Comparison of ENCODE assay signal across 21 cellular contexts in the genomic region with DNA sequence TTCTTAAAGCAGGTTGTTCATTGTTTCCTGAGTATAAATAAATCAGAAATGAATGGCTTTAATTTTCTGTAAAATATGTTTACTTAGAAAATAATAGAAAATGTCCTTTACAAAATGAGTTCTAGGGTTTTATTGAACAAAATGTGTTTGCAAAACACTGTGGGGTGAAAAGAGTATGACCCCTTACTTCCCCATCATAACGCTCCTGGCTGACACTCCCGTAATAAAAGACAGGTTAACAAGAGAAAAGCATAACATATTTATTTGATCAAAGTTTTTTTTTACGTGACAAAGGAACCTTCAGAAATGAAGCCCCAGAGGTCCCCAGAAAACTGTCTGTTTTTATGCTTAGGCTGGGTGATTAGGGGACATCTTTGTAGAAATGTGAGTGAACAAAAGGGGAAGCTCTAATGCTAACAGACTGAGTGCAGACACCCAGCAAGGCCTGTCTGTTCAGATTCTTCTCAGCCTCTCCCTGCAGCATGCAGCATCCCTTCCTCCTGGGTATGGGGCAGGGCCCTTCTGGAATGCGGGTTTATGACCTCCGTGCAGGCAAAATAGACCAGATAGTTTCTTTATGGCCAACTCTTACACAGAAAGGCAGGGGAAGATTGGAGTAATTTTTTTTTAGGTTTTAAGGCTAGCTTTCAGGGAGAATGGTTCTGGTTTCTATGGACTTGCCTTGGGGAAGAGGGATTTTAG. TPM values are rescaled to one million over a fixed set of nuclear protein-coding genes. Genes with fewer than 3 reads are reported as not detected.
DNase-seq lines count a peak whose midpoint lies in the region; ATAC-seq and TF ChIP-seq lines count a peak whose summit lies in the region.
"Had no signal": no experiment of that assay in that cellular context is flagged by ENCODE, and none has a peak within 500 bp of the region (broad histone marks: within the 10 kb centered on the region; RNA-seq: fewer than 3 reads in every experiment).

No MANE protein-coding gene starts in this region.

- H3K9me3 Mint-ChIP-seq in Caco-2 (ENCODE audit: unreplicated experiment) (no peaks in the 10 kb centered on the region), nephron (no peaks in the 10 kb centered on the region)
- H3K9me3 Mint-ChIP-seq: activated T-helper 1 cell treated with anti-CD3 and anti-CD28 coated beads, Interleukin-12 subunit alpha, Interleukin-12 subunit beta, Interleukin-2, Interleukin-4 antibody, amounts not matched to agents 30 ng/mL and 10 ng/mL and 1 ng/mL, durations not matched to agents 14 hours and 24 hours and 36 hours had no signal

- no peak overlapping the region for H3K4me3 ChIP-seq in Caco-2 (ENCODE audit: low read depth, low read length)
- H3K4me3 ChIP-seq: BLaER1 treated with 17β-estradiol and CSF1 and Interleukin-3, amounts not matched to agents 10 nM and 100 nM; esophagus muscularis mucosa; lung; spleen; testis had no signal

- no peak for TF ChIP-seq CTCF in Caco-2 (IDR thresholded peaks at IDR 0.05; ENCODE audit: insufficient read depth in 1 of 2, low read depth in 1 of 2, low read length in 1 of 2, severe bottlenecking in 1 of 2, unreplicated experiment in 1 of 2)
- no peak for TF ChIP-seq CTCF in nephron (IDR thresholded peaks at IDR 0.05; ENCODE audit: unreplicated experiment in 3 of 3)

- H3K36me3 Mint-ChIP-seq in Caco-2 (ENCODE audit: insufficient read depth, unreplicated experiment), result peaks cover 6% of the 10 kb centered on the region
- no peaks in the 10 kb centered on the region for H3K36me3 Mint-ChIP-seq in nephron (ENCODE audit: low read depth)
- H3K36me3 Mint-ChIP-seq: naive thymus-derived CD8-positive, alpha-beta T cell had no signal

- BruUV-seq in Caco-2 (replicated peaks; lab: Mats Ljungman, UMichigan), result TSS peak; percentile 96

- H3K27ac Mint-ChIP-seq in Caco-2 (ENCODE audit: unreplicated experiment), result peak overlapping the region; percentile 97
- peak overlapping the region in 2 of 3 experiments; percentile 47 to 74 for H3K27ac Mint-ChIP-seq in nephron
- H3K27ac Mint-ChIP-seq: activated T-helper 1 cell treated with anti-CD3 and anti-CD28 coated beads, Interleukin-12 subunit alpha, Interleukin-12 subunit beta, Interleukin-2, Interleukin-4 antibody, amounts not matched to agents 30 ng/mL and 10 ng/mL and 1 ng/mL, durations not matched to agents 14 hours and 24 hours and 36 hours; naive thymus-derived CD8-positive, alpha-beta T cell had no signal

- peak overlapping the region; percentile 40 for H3K27ac ChIP-seq in epithelial cell of prostate
- H3K27ac ChIP-seq: BLaER1 treated with 17β-estradiol and CSF1 and Interleukin-3, amounts not matched to agents 10 nM and 100 nM; esophagus muscularis mucosa; spleen; testis had no signal

- H3K4me1 ChIP-seq in Caco-2, result peaks cover 44% of the 10 kb centered on the region
- H3K4me1 ChIP-seq: esophagus muscularis mucosa, spleen, testis had no signal

- peak overlapping the region; percentile 41 for H3K4me3 Mint-ChIP-seq in Caco-2 (ENCODE audit: unreplicated experiment)
- H3K4me3 Mint-ChIP-seq in nephron, result no peak overlapping the region
- H3K4me3 Mint-ChIP-seq: activated T-helper 1 cell treated with anti-CD3 and anti-CD28 coated beads, Interleukin-12 subunit alpha, Interleukin-12 subunit beta, Interleukin-2, Interleukin-4 antibody, amounts not matched to agents 30 ng/mL and 10 ng/mL and 1 ng/mL, durations not matched to agents 14 hours and 24 hours and 36 hours; naive thymus-derived CD8-positive, alpha-beta T cell had no signal

- CTCF ChIA-PET in Caco-2 (lab: Charles Lee), result no interaction called here

- H3K36me3 ChIP-seq in Caco-2 (ENCODE audit: control insufficient read depth, insufficient read depth, low read length), result no peaks in the 10 kb centered on the region
- H3K36me3 ChIP-seq: BLaER1 treated with 17β-estradiol and CSF1 and Interleukin-3, amounts not matched to agents 10 nM and 100 nM; esophagus muscularis mucosa; spleen had no signal

- peaks cover 24% of the 10 kb centered on the region for H3K4me1 Mint-ChIP-seq in Caco-2 (ENCODE audit: low read depth, unreplicated experiment)
- peaks cover 2% of the 10 kb centered on the region for H3K4me1 Mint-ChIP-seq in nephron
- H3K4me1 Mint-ChIP-seq: naive thymus-derived CD8-positive, alpha-beta T cell had no signal

- H3K27me3 Mint-ChIP-seq in Caco-2 (ENCODE audit: insufficient read depth, unreplicated experiment) (no peaks in the 10 kb centered on the region), nephron (ENCODE audit: low read depth) (peaks cover 3% of the 10 kb centered on the region)

- ATAC-seq in HG02852 (IDR thresholded peaks at IDR 0.05; ENCODE audit: unreplicated experiment), result no peak
- ATAC-seq: naive thymus-derived CD8-positive, alpha-beta T cell had no signal

- no peaks in the 10 kb centered on the region for H3K27me3 ChIP-seq in Caco-2 (replicated peaks; ENCODE audit: control insufficient read depth, insufficient read depth, low read length)
- H3K27me3 ChIP-seq: BLaER1 treated with 17β-estradiol and CSF1 and Interleukin-3, amounts not matched to agents 10 nM and 100 nM; esophagus muscularis mucosa; spleen; testis had no signal

- H3K9me3 ChIP-seq in Caco-2, result 0 out of 2 replicates have a peak, but pooled peaks cover 3% of the 10 kb centered on the region
- H3K9me3 ChIP-seq: BLaER1 treated with 17β-estradiol and CSF1 and Interleukin-3, amounts not matched to agents 10 nM and 100 nM; esophagus muscularis mucosa; testis had no signal

- POLR2A ChIA-PET in Caco-2 (lab: Charles Lee), result no interaction called here

- intact Hi-C loops in Caco-2 (cut with micrococcal nuclease; ENCODE audit: unreplicated experiment), result loop anchor here (1.0 to 2.0 kb wide), 3 partner anchors 29 to 89 kb away; no protein-coding TSS in a partner anchor

- peak; percentile 88 to 94 for DNase-seq in Caco-2
- peak; percentile 56 to 64 for DNase-seq in Kasumi-1 (lab: John Stamatoyannopoulos, UW)
- DNase-seq in epithelial cell of prostate (ENCODE audit: low read depth, low spot score), result no peak
- no peak for DNase-seq in NCI-H1694 (lab: John Stamatoyannopoulos, UW)
- DNase-seq in amniotic stem cell (lab: John Stamatoyannopoulos, UW), result no peak
- DNase-seq in activated gamma-delta T cell treated with Interleukin-2 at 50 U/mL for 16 hours, result no peak
- DNase-seq: activated CD4-positive, CD25-positive, alpha-beta regulatory T cell treated with anti-CD3 and anti-CD28 coated beads, Interleukin-2, amount 50 U/mL, for 72 hours; dermis blood vessel endothelial cell; naive thymus-derived CD8-positive, alpha-beta T cell; NCI-H1930; NCI-H510A; spleen; testis had no signal

RNA-seq across cellular contexts. Expression of a gene that starts 26.1 kb away (rescaled TPM):
- total RNA-seq in Caco-2 (2022), result 0.34 and 1.2 TPM in 2 replicates
- total RNA-seq: activated CD8-positive, alpha-beta memory T cell treated with anti-CD3 and anti-CD28 coated beads for 36 hours; esophagus muscularis mucosa; naive thymus-derived CD8-positive, alpha-beta T cell; posterior vena cava; spleen had no signal

Comparison
In these comparisons a context has a peak if more than half of its experiments do, and no peak if none do; other contexts are left out.
1. DNase-seq: peak in Caco-2 (2 of 2) and Kasumi-1 (2 of 2); none in epithelial cell of prostate (single experiment), NCI-H1694 (single experiment), amniotic stem cell (single experiment) and activated gamma-delta T cell treated with Interleukin-2 at 50 U/mL for 16 hours (single experiment).